ENCODE assay signal across 8 cellular contexts in the genomic region with DNA sequence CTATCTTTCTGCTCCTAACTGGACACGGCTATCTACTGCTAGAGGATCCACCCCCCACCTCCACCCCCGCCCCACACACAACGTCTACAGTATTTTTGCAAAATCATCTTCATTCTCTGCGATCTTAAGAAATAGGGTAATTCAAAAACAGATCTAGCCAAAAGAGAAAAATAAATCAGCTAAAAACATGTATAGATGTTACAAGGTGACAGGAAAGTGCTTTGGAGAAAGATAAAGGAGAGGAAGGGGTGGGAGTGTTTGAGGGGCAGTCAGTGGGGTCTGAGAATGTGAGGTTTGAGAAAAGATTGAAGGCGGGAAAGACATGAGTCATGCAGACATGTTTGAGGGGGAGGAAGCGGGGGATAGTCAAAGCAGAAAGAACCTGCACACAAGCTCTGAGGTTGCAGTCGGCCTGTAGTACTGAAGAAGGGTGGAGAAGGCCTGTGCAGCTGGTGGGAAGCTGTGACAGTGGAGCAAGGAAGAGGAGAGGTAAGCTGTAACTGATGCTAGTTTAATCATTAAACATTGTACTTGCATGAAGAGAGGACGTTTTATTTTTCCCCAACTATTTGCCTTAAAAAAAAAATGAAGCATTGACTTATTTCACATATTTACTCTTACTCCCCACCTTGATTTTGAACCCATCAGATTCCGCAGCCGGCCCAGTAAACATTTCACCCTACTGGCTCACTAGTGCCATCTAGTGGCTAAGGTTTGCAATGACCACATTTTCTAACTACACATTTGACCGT.
DNase-seq lines count a peak whose midpoint lies in the region; ATAC-seq and TF ChIP-seq lines count a peak whose summit lies in the region.

No MANE protein-coding gene starts in this region.

- peak overlapping the region; percentile 3 for H3K27ac Mint-ChIP-seq in endodermal cell

- H3K36me3 Mint-ChIP-seq in endodermal cell (ENCODE audit: low read depth), result no peaks in the 10 kb centered on the region

- intact Hi-C loops in mucosa of descending colon (cut with DNase I, micrococcal nuclease), result no loop called here

- H3K4me1 Mint-ChIP-seq in endodermal cell, result peaks cover 11% of the 10 kb centered on the region

- no peak overlapping the region for H3K4me3 ChIP-seq in endodermal cell (ENCODE audit: low read length)
- H3K4me3 ChIP-seq in mucosa of descending colon, result no peak overlapping the region

- WGBS in endodermal cell (ENCODE audit: insufficient coverage in 1 of 2, insufficient read length in 1 of 2), 2 experiments, result 49 to 53% methylated on average over 6 to 11 of the region's 11 CpGs

- peak; percentile 72 for DNase-seq in CD1c-positive myeloid dendritic cell (ENCODE audit: extremely low spot score)
- peak; percentile 59 for DNase-seq in NCI-H2227 (lab: John Stamatoyannopoulos, UW; ENCODE audit: unreplicated experiment)
- DNase-seq in activated CD4-positive, alpha-beta T cell treated with anti-CD3 and anti-CD28 coated beads, Interleukin-2, amount 50 U/mL, for 4 hours, result peak; percentile 12 to 13
- DNase-seq in endodermal cell, result peak; percentile 87
- peak in 2 of 3 donors; percentile 46 to 80 for DNase-seq in mucosa of descending colon

- no peaks in the 10 kb centered on the region for H3K27me3 ChIP-seq in endodermal cell (ENCODE audit: control insufficient read depth, insufficient read depth, low read length, poor library complexity, severe bottlenecking)

- no peaks in the 10 kb centered on the region for H3K4me1 ChIP-seq in endodermal cell (ENCODE audit: control insufficient read depth, insufficient read depth, low read length)
- no peaks in the 10 kb centered on the region for H3K4me1 ChIP-seq in mucosa of descending colon (ENCODE audit: low read depth)

- ATAC-seq in GM18873 (IDR thresholded peaks at IDR 0.05; ENCODE audit: low FRiP score, unreplicated experiment), result peak; percentile 73
- ATAC-seq in HG03064 (IDR thresholded peaks at IDR 0.05; ENCODE audit: low read depth, unreplicated experiment), result peak; percentile 81
- peak; percentile 85 for ATAC-seq in mucosa of descending colon

- H3K9ac ChIP-seq in endodermal cell (ENCODE audit: extremely low read depth, low read length, poor library complexity, severe bottlenecking), result no peak overlapping the region

- no peaks in the 10 kb centered on the region for H3K9me3 Mint-ChIP-seq in endodermal cell

- H3K36me3 ChIP-seq in endodermal cell (ENCODE audit: control insufficient read depth, insufficient read depth, low read length) (no peaks in the 10 kb centered on the region), mucosa of descending colon (ENCODE audit: low read depth) (no peaks in the 10 kb centered on the region)

- no peaks in the 10 kb centered on the region for H3K27me3 Mint-ChIP-seq in endodermal cell (ENCODE audit: insufficient read depth)

- H3K4me3 Mint-ChIP-seq in endodermal cell, result no peak overlapping the region

- H3K9me3 ChIP-seq in endodermal cell (ENCODE audit: control insufficient read depth, low read length), result no peaks in the 10 kb centered on the region
- H3K9me3 ChIP-seq in mucosa of descending colon, result no peaks in the 10 kb centered on the region

- TF ChIP-seq CTCF in endodermal cell (conservative IDR thresholded peaks at IDR 0.05) (peak; percentile 97), mucosa of descending colon (IDR thresholded peaks at IDR 0.05) (peak; percentile 62)

- H3K27ac ChIP-seq in endodermal cell (ENCODE audit: low read depth, low read length), result no peak overlapping the region
- peak overlapping the region; percentile 4 for H3K27ac ChIP-seq in temporal lobe (ENCODE audit: low read depth, low read length)

Comparison
In these comparisons a context has a peak if more than half of its experiments do, and no peak if none do; other contexts are left out.
1. DNase-seq: peak in every context shown above with its lines; median percentile 87 in endodermal cell; 72 in CD1c-positive myeloid dendritic cell; 63 in mucosa of descending colon; 59 in NCI-H2227; 12 in activated CD4-positive, alpha-beta T cell treated with anti-CD3 and anti-CD28 coated beads, Interleukin-2, amount 50 U/mL, for 4 hours.